14 cellular contexts compared by ENCODE assay signal in the genomic region with DNA sequence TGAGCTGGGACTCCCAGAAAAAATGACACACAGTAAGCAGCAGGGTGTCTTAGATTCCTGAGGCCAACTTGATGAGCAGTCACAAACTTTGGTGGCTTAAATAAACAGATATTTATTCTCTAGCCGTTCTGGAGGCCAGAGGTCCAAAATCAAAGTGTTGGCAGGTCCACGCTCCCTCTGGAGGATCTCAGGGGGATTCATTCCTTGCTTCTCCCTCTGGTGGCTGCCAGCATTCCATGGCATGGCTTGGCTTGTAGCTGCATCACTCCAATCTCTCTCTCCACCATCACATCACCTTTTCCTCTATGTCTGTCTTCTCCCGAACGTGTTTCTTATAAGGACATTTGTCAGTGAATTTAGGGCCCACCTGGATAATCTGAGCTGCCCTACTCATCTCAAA.
A peak's percentile ranks its signal among the peaks of the same experiment; 100 is the strongest.
DNase-seq lines count a peak whose midpoint lies in the region; ATAC-seq, FAIRE-seq and TF ChIP-seq lines count a peak whose summit lies in the region.
"Had no signal": no experiment of that assay in that cellular context is flagged by ENCODE, and none has a peak within 500 bp of the region (broad histone marks: within the 10 kb centered on the region; RNA-seq: fewer than 3 reads in every experiment).

No MANE protein-coding gene starts in this region.

- no peak overlapping the region for H2BK120ac ChIP-seq in IMR-90 (ENCODE audit: low read depth, low read length)

- no peak overlapping the region for H3K14ac ChIP-seq in IMR-90 (replicated peaks; ENCODE audit: low read depth, low read length)

- no peak overlapping the region for H4K8ac ChIP-seq in IMR-90 (ENCODE audit: low read depth in 2 of 2, low read length in 2 of 2)

- FAIRE-seq in keratinocyte (lab: Jason Lieb, UNC) = no peak

- H3K9me3 ChIP-seq in IMR-90 (ENCODE audit: control insufficient read depth, insufficient read depth, low read length) (no peaks in the 10 kb centered on the region), keratinocyte (ENCODE audit: control insufficient read depth, low read depth, low read length) (no peaks in the 10 kb centered on the region)
- H3K9me3 ChIP-seq: testis had no signal

- H3K4me1 Mint-ChIP-seq in WTC11 = peaks cover 73% of the 10 kb centered on the region

- H3K4me3 ChIP-seq in IMR-90 (ENCODE audit: insufficient read depth, low read depth, low read length) (no peak overlapping the region), keratinocyte (ENCODE audit: control insufficient read depth in 2 of 3, extremely low read depth in 1 of 3, insufficient read depth in 2 of 3, low read depth in 1 of 3, low read length in 3 of 3) (no peak overlapping the region)
- H3K4me3 ChIP-seq: testis had no signal

- BruUV-seq in IMR-90 (replicated peaks; lab: Mats Ljungman, UMichigan) = no TSS peak

- peaks cover 28 to 46% of the 10 kb centered on the region in 2 experiments for H3K79me1 ChIP-seq in IMR-90 (ENCODE audit: low read depth in 1 of 2, low read length in 2 of 2)

- H3K4me2 ChIP-seq in IMR-90 (ENCODE audit: low read depth, low read length) (no peak overlapping the region), keratinocyte (ENCODE audit: control insufficient read depth, extremely low read depth, insufficient read depth, low read depth, low read length) (no peak overlapping the region)

- H3K27me3 ChIP-seq in IMR-90 (ENCODE audit: control insufficient read depth, insufficient read depth, low read length) = no peaks in the 10 kb centered on the region
- H3K27me3 ChIP-seq in keratinocyte (ENCODE audit: control insufficient read depth, extremely low read depth, insufficient read depth, low read length) = no peaks in the 10 kb centered on the region
- H3K27me3 ChIP-seq: testis had no signal

- H3K56ac ChIP-seq in IMR-90 (ENCODE audit: extremely low read depth, insufficient read depth, low read length) = no peak overlapping the region

- POLR2A ChIA-PET in IMR-90 (lab: Charles Lee; ENCODE audit: unreplicated experiment) = no interaction called here
- POLR2A ChIA-PET in WTC11 (lab: Charles Lee) = no interaction called here

- dilution Hi-C loops in IMR-90 (cut with HindIII; ENCODE audit: low sequenced_read_pairs, unreplicated experiment) (no loop called here), keratinocyte (cut with MboI; ENCODE audit: extremely low pct_ligation_motif_present, low sequenced_read_pairs) (no loop called here)

- no peaks in the 10 kb centered on the region for H3K27me3 Mint-ChIP-seq in WTC11 (ENCODE audit: low read depth)

- H3K36me3 ChIP-seq in IMR-90 (ENCODE audit: control insufficient read depth, insufficient read depth, low read length) (no peaks in the 10 kb centered on the region), keratinocyte (ENCODE audit: control insufficient read depth in 2 of 2, extremely low read depth in 1 of 2, insufficient read depth in 2 of 2, low read length in 2 of 2) (peaks cover 5% of the 10 kb centered on the region in 2 experiments)

- intact Hi-C loops in IMR-90 (cut with micrococcal nuclease) = no loop called here

- H2AK9ac ChIP-seq in IMR-90 (replicated peaks; ENCODE audit: low read depth, low read length, poor library complexity) = no peak overlapping the region

- no peaks in the 10 kb centered on the region for H3K36me3 Mint-ChIP-seq in WTC11

- no peak overlapping the region for H2BK15ac ChIP-seq in IMR-90 (ENCODE audit: low read depth, low read length)

- CTCF ChIA-PET in IMR-90 (lab: Yijun Ruan, JAX) = no interaction called here
- CTCF ChIA-PET in WTC11 (lab: Charles Lee) = interaction anchor here (1.0 to 5.3 kb wide), 7 partner anchors 11 to 212 kb away, joined by 3 to 35 read pairs (median 5); no protein-coding TSS in a partner anchor

- H4K5ac ChIP-seq in IMR-90 (ENCODE audit: low read depth, low read length) = no peak overlapping the region

- H2AK5ac ChIP-seq in IMR-90 (ENCODE audit: low read depth, low read length) = no peak overlapping the region

- DNase-seq in DMS53 (lab: John Stamatoyannopoulos, UW) (peak; percentile 21), DMS53 treated with DMSO at 0.1 percent for 48 hours (lab: John Stamatoyannopoulos, UW; ENCODE audit: unreplicated experiment) (no peak), IMR-90 (no peak), WTC11 (ENCODE audit: low spot score) (peak; percentile 30), keratinocyte (ENCODE audit: low read depth, low spot score) (no peak), RPMI8226 (no peak), nucleus accumbens (lab: John Stamatoyannopoulos, UW) (no peak)
- DNase-seq: 8988T, KBM-7, NCI-H1694, NCI-H526 treated with DMSO at 0.1 percent for 48 hours, SHP77, testis had no signal

- H2AFZ ChIP-seq in IMR-90 (replicated peaks; ENCODE audit: low read length, poor library complexity) = no peak overlapping the region
- H2AFZ ChIP-seq in keratinocyte (ENCODE audit: control insufficient read depth, low read length) = no peak overlapping the region

- H4K20me1 ChIP-seq in IMR-90 (ENCODE audit: insufficient read depth, low read length) = no peaks in the 10 kb centered on the region
- no peaks in the 10 kb centered on the region for H4K20me1 ChIP-seq in keratinocyte (ENCODE audit: control insufficient read depth, extremely low read depth, insufficient read depth, low read length)

- ATAC-seq in IMR-90 (ENCODE audit: low read depth) = no peak
- peak; percentile 61 for ATAC-seq in WTC11
- no peak for ATAC-seq in HG03095 (IDR thresholded peaks at IDR 0.05; ENCODE audit: unreplicated experiment)

- peaks cover 5% of the 10 kb centered on the region for H3K79me2 ChIP-seq in keratinocyte (ENCODE audit: control insufficient read depth, insufficient read depth, low read length)

- WGBS in IMR-90 (ENCODE audit: extremely low coverage in 2 of 2, insufficient read length in 1 of 2), 2 experiments = 100% methylated on average over 1 of the region's 4 CpGs; no CpG with 5 or more reads in 1 of the 2 experiments

- H4K91ac ChIP-seq in IMR-90 (ENCODE audit: insufficient read depth, low read depth, low read length) = no peak overlapping the region

- H3K18ac ChIP-seq in IMR-90 (ENCODE audit: low read depth, low read length) = no peak overlapping the region

- H2BK20ac ChIP-seq in IMR-90 (ENCODE audit: low read depth, low read length) = no peak overlapping the region

- H2BK5ac ChIP-seq in IMR-90 (ENCODE audit: low read depth, low read length, poor library complexity, severe bottlenecking) = no peak overlapping the region

- TF ChIP-seq CTCF in IMR-90 (conservative IDR thresholded peaks at IDR 0.05; ENCODE audit: low read depth, low read length) (peak; percentile 17; the same call in 1 of the 2 replicates), WTC11 (IDR thresholded peaks at IDR 0.05) (no peak), keratinocyte (optimal IDR thresholded peaks at IDR 0.05 in 1 of 3, IDR thresholded peaks at IDR 0.05 in 1 of 3, conservative IDR thresholded peaks at IDR 0.05 in 1 of 3; ENCODE audit: extremely low read depth in 1 of 3, insufficient read depth in 2 of 3, low read length in 3 of 3) (peak in 2 of 3 experiments; percentile 14 to 20)

- TF ChIP-seq RAD21 in IMR-90 (IDR thresholded peaks at IDR 0.05; ENCODE audit: low read length) = peak; percentile 27; the same call in 1 of the 2 replicates

- H3K9ac ChIP-seq in IMR-90 (ENCODE audit: low read depth, low read length) = no peak overlapping the region
- no peak overlapping the region for H3K9ac ChIP-seq in keratinocyte (ENCODE audit: control insufficient read depth, extremely low read depth, insufficient read depth, low read length)

- no peak overlapping the region for H3K23ac ChIP-seq in IMR-90 (ENCODE audit: low read depth, low read length)

- H3K4me1 ChIP-seq in IMR-90 (ENCODE audit: control insufficient read depth, insufficient read depth, low read length) = peaks cover 4% of the 10 kb centered on the region
- peaks cover 4% of the 10 kb centered on the region for H3K4me1 ChIP-seq in keratinocyte (ENCODE audit: control insufficient read depth, extremely low read depth, insufficient read depth, low read length)
- H3K4me1 ChIP-seq: testis had no signal

- H3K27ac ChIP-seq in IMR-90 (ENCODE audit: insufficient read depth, low read length) (no peak overlapping the region), keratinocyte (ENCODE audit: control insufficient read depth, insufficient read depth, low read length) (no peak overlapping the region)
- H3K27ac ChIP-seq: testis had no signal

- H3K4ac ChIP-seq in IMR-90 (ENCODE audit: low read depth, low read length) = no peak overlapping the region

- in situ Hi-C loops in IMR-90 (cut with MboI; ENCODE audit: low sequenced_read_pairs) = no loop called here

- no peak for TF ChIP-seq POLR2A in IMR-90 (IDR thresholded peaks at IDR 0.05; ENCODE audit: low read depth, low read length)

- H3K27ac Mint-ChIP-seq in WTC11 = no peak overlapping the region

- H3K4me3 Mint-ChIP-seq in WTC11 = no peak overlapping the region

- H3K9me1 ChIP-seq in IMR-90 (ENCODE audit: insufficient read depth, low read length) (peaks cover 16% of the 10 kb centered on the region; the same call in 1 of the 2 replicates), keratinocyte (ENCODE audit: control insufficient read depth, extremely low read depth, insufficient read depth, low read length) (no peaks in the 10 kb centered on the region)

- no peaks in the 10 kb centered on the region for H3K9me3 Mint-ChIP-seq in WTC11

TF ChIP-seq in IMR-90, 13 proteins besides CTCF, POLR2A, EP300 and RAD21 (continues in another document):
- TF ChIP-seq BHLHE40 (IDR thresholded peaks at IDR 0.05; ENCODE audit: low read depth, low read length) = no peak
- TF ChIP-seq NFE2L2 (IDR thresholded peaks at IDR 0.05; ENCODE audit: low read depth, low read length) = no peak
- TF ChIP-seq SMC3 (IDR thresholded peaks at IDR 0.05; ENCODE audit: low read depth, low read length) = no peak
- no peak for TF ChIP-seq RFX5 (IDR thresholded peaks at IDR 0.05; ENCODE audit: low read depth, low read length)
- TF ChIP-seq MAZ (IDR thresholded peaks at IDR 0.05; ENCODE audit: borderline replicate concordance, low read depth, low read length) = no peak
- no peak for TF ChIP-seq RCOR1 (IDR thresholded peaks at IDR 0.05; ENCODE audit: insufficient replicate concordance, low read length)

TF ChIP-seq in WTC11, 78 proteins besides CTCF, POLR2A, EP300 and RAD21:
- TF ChIP-seq ELF4 (CRISPR knock-in tag; IDR thresholded peaks at IDR 0.05; ENCODE audit: low read depth) (no peak), ZBTB21 (CRISPR knock-in tag; IDR thresholded peaks at IDR 0.05; ENCODE audit: borderline replicate concordance) (no peak), RORB (CRISPR knock-in tag; IDR thresholded peaks at IDR 0.05) (no peak)

Comparison
In these comparisons a context has a peak if more than half of its experiments do, and no peak if none do; other contexts are left out.
1. DNase-seq: peak in DMS53 (single experiment) and WTC11 (single experiment); none in DMS53 treated with DMSO at 0.1 percent for 48 hours (single experiment), IMR-90 (single experiment), keratinocyte (single experiment), RPMI8226 (single experiment) and nucleus accumbens (0 of 56).